22 cellular contexts compared by ENCODE assay signal in the genomic region with DNA sequence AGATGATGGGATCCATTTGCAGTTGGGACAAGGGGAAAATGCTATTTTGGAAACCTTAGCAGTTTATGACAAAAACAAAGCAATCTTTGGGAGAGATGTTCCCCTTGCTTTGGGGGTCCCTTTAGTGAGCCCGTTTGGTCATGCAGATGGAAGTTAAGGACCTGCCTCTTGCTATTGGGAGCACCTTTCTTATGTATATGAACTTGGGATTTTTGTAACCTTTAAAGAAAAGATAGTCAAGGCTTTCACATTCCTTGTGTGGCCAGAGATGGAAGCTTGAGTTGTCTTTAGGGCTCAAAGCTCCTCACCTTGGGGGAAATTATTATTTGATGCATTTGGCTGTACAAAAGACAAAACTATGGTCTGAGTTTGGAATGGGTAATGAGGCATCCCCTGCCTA.
A peak's percentile ranks its signal among the peaks of the same experiment; 100 is the strongest.
DNase-seq lines count a peak whose midpoint lies in the region; ATAC-seq and TF ChIP-seq lines count a peak whose summit lies in the region.
"Had no signal": no experiment of that assay in that cellular context is flagged by ENCODE, and none has a peak within 500 bp of the region (broad histone marks: within the 10 kb centered on the region; RNA-seq: fewer than 3 reads in every experiment).

No MANE protein-coding gene starts in this region.

- no peak overlapping the region for H3K4me3 ChIP-seq in Karpas-422 (ENCODE audit: low read length)
- H3K4me3 ChIP-seq: GM23248, MG63, PC-9, SJCRH30 had no signal

- no peaks in the 10 kb centered on the region for H3K27me3 ChIP-seq in Karpas-422 (ENCODE audit: low read length)
- H3K27me3 ChIP-seq: SJCRH30 had no signal

- no peak for ATAC-seq in HG03175 (IDR thresholded peaks at IDR 0.05; ENCODE audit: unreplicated experiment)
- ATAC-seq: Right ventricle myocardium inferior, SK-N-SH treated with all-trans-retinoic acid at 6 μM for 48 hours had no signal

- H3K9me3 ChIP-seq in Karpas-422 (ENCODE audit: low read length) = no peaks in the 10 kb centered on the region
- H3K9me3 ChIP-seq: MG63 had no signal

- H3K27ac ChIP-seq in Karpas-422 (ENCODE audit: low read length) = peak overlapping the region; percentile 92
- H3K27ac ChIP-seq: GM23248, PC-9, SJCRH30 had no signal

- H2AFZ ChIP-seq in Karpas-422 (ENCODE audit: low read length) = no peak overlapping the region
- H2AFZ ChIP-seq: GM23248, PC-9 had no signal

- DNase-seq in ELF-1 (ENCODE audit: low read depth, low spot score) = peak; percentile 8
- DNase-seq in Karpas-422 = no peak
- DNase-seq in iPS DF 19.7 (ENCODE audit: low read depth, low spot score) = peak; percentile 28
- DNase-seq in iPS-NIHi7 (ENCODE audit: extremely low spot score) = peak; percentile 43
- DNase-seq in HEK293T (ENCODE audit: extremely low spot score) = no peak
- no peak for DNase-seq in T-helper 2 cell
- DNase-seq: 8988T; ACHN; CD4-positive, CD25-positive, alpha-beta regulatory T cell; DMS53; GM23248; KBM-7; MG63; NCI-H2029; NCI-H446; NCI-H524 treated with DMSO at 0.1 percent for 48 hours; NCI-H774; PC-9; SJCRH30 had no signal

- peak overlapping the region; percentile 3; the same call in 1 of the 2 replicates for H3K9ac ChIP-seq in Karpas-422 (ENCODE audit: low read length)
- H3K9ac ChIP-seq: GM23248 had no signal

- H3K36me3 ChIP-seq in Karpas-422 (ENCODE audit: insufficient read depth, low read length) = peaks cover 41% of the 10 kb centered on the region
- H3K36me3 ChIP-seq: MG63, SJCRH30 had no signal

- peaks cover 26% of the 10 kb centered on the region for H3K79me2 ChIP-seq in Karpas-422 (ENCODE audit: low read length)

- no peaks in the 10 kb centered on the region for H3K9me2 ChIP-seq in Karpas-422 (replicated peaks; ENCODE audit: insufficient read depth, low read length)

- H3K4me2 ChIP-seq in Karpas-422 (ENCODE audit: low read depth, low read length, poor library complexity, severe bottlenecking) = no peak overlapping the region
- H3K4me2 ChIP-seq: PC-9 had no signal

- H3K4me1 ChIP-seq in Karpas-422 (ENCODE audit: low read length) = peaks cover 89% of the 10 kb centered on the region
- H3K4me1 ChIP-seq: SJCRH30 had no signal

- CTCF ChIA-PET in HEK293T (lab: Yijun Ruan, JAX) = no interaction called here

- POLR2A ChIA-PET in HEK293T (lab: Yijun Ruan, JAX) = no interaction called here

- H4K20me1 ChIP-seq in Karpas-422 (ENCODE audit: insufficient read depth, low read depth, low read length) = no peaks in the 10 kb centered on the region

TF ChIP-seq in HEK293T, 16 proteins besides CTCF, POLR2A, EP300 and RAD21:
- TF ChIP-seq ZNF384 (IDR thresholded peaks at IDR 0.05) (no peak), ELF4 (IDR thresholded peaks at IDR 0.05) (no peak), BHLHE40 (IDR thresholded peaks at IDR 0.05; ENCODE audit: borderline replicate concordance) (no peak), LEF1 (IDR thresholded peaks at IDR 0.05; ENCODE audit: borderline replicate concordance) (no peak), HDGF (IDR thresholded peaks at IDR 0.05; ENCODE audit: borderline replicate concordance) (no peak), L3MBTL2 (conservative IDR thresholded peaks at IDR 0.05) (no peak), CTBP1 (IDR thresholded peaks at IDR 0.05; ENCODE audit: borderline replicate concordance) (no peak), FOXA1 (IDR thresholded peaks at IDR 0.05) (no peak), ARNT (IDR thresholded peaks at IDR 0.05) (no peak)
TF ChIP-seq in HEK293T: peak in this region for 0.

Comparison
In these comparisons a context has a peak if more than half of its experiments do, and no peak if none do; other contexts are left out.
1. DNase-seq: peak in ELF-1 (single experiment), iPS DF 19.7 (single experiment) and iPS-NIHi7 (single experiment); none in Karpas-422 (single experiment), HEK293T (single experiment) and T-helper 2 cell (0 of 5).